Comparison of ENCODE assay signal across 24 cellular contexts in the genomic region with DNA sequence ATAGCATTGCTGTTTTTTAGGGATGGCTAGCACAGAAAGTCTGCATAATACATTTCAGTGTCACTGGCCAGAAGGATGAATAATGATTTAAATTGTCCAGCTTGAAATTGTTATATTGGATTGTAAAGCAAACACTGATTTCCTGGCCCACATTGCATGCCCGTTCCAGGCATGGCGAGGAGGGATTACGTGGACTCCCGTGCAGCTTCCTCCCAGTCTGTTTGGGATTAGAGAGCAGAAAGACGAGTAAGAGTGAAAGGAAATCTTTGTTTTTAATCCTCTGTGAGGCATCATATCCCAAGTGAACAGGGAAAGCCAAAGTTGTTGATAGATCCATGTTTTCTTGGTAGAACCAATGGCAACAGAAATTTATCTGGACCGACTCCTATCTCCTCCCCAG. TPM values are rescaled to one million over a fixed set of nuclear protein-coding genes. Genes with fewer than 3 reads are reported as not detected.
DNase-seq lines count a peak whose midpoint lies in the region; ATAC-seq, FAIRE-seq and TF ChIP-seq lines count a peak whose summit lies in the region.
"Had no signal": no experiment of that assay in that cellular context is flagged by ENCODE, and none has a peak within 500 bp of the region (broad histone marks: within the 10 kb centered on the region; RNA-seq: fewer than 3 reads in every experiment).

No MANE protein-coding gene starts in this region.

- TF ChIP-seq CTCF in D721Med (IDR thresholded peaks at IDR 0.05; ENCODE audit: insufficient read depth, missing control alignments) (no peak), fibroblast of the aortic adventitia (IDR thresholded peaks at IDR 0.05; ENCODE audit: insufficient read depth, low read length) (no peak), GM10248 (IDR thresholded peaks at IDR 0.05; ENCODE audit: control extremely low read depth, extremely low read depth, low read depth, missing control alignments) (no peak)

- no peak for ATAC-seq in SK-N-SH treated with all-trans-retinoic acid at 6 μM for 48 hours
- ATAC-seq: GM12878, K562 had no signal

- CTCF ChIA-PET in GM10248 (lab: Yijun Ruan, JAX) = interaction anchor here (1.5 kb wide), 1 partner anchor 18 kb away, joined by 4 read pairs; no protein-coding TSS in a partner anchor

- POLR2A ChIA-PET in GM10248 (lab: Yijun Ruan, JAX) = no interaction called here

- DNase-seq in D721Med (ENCODE audit: insufficient read length, low spot score) (peak; percentile 91), HCEC 1CT (peak; percentile 10), NCI-H226 (peak; percentile 34), fibroblast of the aortic adventitia (ENCODE audit: low read depth) (peak; percentile 1), NCI-H748 (lab: John Stamatoyannopoulos, UW; ENCODE audit: unreplicated experiment) (no peak), GM10248 (ENCODE audit: extremely low spot score) (no peak), NCI-H2081 treated with DMSO at 0.1 percent for 48 hours (lab: John Stamatoyannopoulos, UW) (no peak)
- DNase-seq: ACHN; BE2C; C1 segment of cervical spinal cord; CD4-positive, CD25-positive, alpha-beta regulatory T cell; CD8-positive, alpha-beta memory T cell; COR-L47; DMS153; DMS79; GF-D8; GOT3; H7; IMR-90 had no signal

- FAIRE-seq in D721Med (lab: Jason Lieb, UNC) = peak; percentile 98
- FAIRE-seq: A204.1, GM12878, HTR-8/SVneo, K562 had no signal

- no peak overlapping the region for H3K4me3 ChIP-seq in fibroblast of the aortic adventitia (ENCODE audit: low read depth, low read length)
- H3K4me3 ChIP-seq: GM12878, K562 had no signal

TF ChIP-seq in SK-N-SH treated with all-trans-retinoic acid at 6 μM for 48 hours, 23 proteins besides CTCF, POLR2A, EP300 and RAD21:
- TF ChIP-seq, protein P1, sequence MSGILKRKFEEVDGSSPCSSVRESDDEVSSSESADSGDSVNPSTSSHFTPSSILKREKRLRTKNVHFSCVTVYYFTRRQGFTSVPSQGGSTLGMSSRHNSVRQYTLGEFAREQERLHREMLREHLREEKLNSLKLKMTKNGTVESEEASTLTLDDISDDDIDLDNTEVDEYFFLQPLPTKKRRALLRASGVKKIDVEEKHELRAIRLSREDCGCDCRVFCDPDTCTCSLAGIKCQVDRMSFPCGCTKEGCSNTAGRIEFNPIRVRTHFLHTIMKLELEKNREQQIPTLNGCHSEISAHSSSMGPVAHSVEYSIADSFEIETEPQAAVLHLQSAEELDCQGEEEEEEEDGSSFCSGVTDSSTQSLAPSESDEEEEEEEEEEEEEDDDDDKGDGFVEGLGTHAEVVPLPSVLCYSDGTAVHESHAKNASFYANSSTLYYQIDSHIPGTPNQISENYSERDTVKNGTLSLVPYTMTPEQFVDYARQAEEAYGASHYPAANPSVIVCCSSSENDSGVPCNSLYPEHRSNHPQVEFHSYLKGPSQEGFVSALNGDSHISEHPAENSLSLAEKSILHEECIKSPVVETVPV (CRISPR knock-in tag; IDR thresholded peaks at IDR 0.05) = no peak
- TF ChIP-seq ZNF70 (CRISPR knock-in tag; IDR thresholded peaks at IDR 0.05) (no peak), BACH2 (CRISPR knock-in tag; IDR thresholded peaks at IDR 0.05; ENCODE audit: borderline replicate concordance) (no peak), RARB (CRISPR knock-in tag; IDR thresholded peaks at IDR 0.05) (no peak), ISL1 (CRISPR knock-in tag; IDR thresholded peaks at IDR 0.05) (no peak), PPARA (CRISPR knock-in tag; IDR thresholded peaks at IDR 0.05; ENCODE audit: borderline replicate concordance) (no peak), ZFP3 (CRISPR knock-in tag; IDR thresholded peaks at IDR 0.05) (no peak), TCF4 (CRISPR knock-in tag; IDR thresholded peaks at IDR 0.05; ENCODE audit: borderline replicate concordance) (no peak), CSDC2 (CRISPR knock-in tag; IDR thresholded peaks at IDR 0.05) (no peak), SNAI2 (CRISPR knock-in tag; IDR thresholded peaks at IDR 0.05) (no peak), ZC3H10 (CRISPR knock-in tag; IDR thresholded peaks at IDR 0.05) (no peak), ZFP30 (CRISPR knock-in tag; IDR thresholded peaks at IDR 0.05) (no peak), TOX (CRISPR knock-in tag; IDR thresholded peaks at IDR 0.05; ENCODE audit: borderline replicate concordance) (no peak), ARNTL (CRISPR knock-in tag; IDR thresholded peaks at IDR 0.05; ENCODE audit: borderline replicate concordance, low read depth) (no peak), ZNF8 (CRISPR knock-in tag; IDR thresholded peaks at IDR 0.05) (no peak), ESRRG (CRISPR knock-in tag; IDR thresholded peaks at IDR 0.05) (no peak), ZNF565 (CRISPR knock-in tag; conservative IDR thresholded peaks at IDR 0.05; ENCODE audit: low read depth) (no peak), GLIS3 (CRISPR knock-in tag; IDR thresholded peaks at IDR 0.05) (no peak)
- TF ChIP-seq, protein P2, sequence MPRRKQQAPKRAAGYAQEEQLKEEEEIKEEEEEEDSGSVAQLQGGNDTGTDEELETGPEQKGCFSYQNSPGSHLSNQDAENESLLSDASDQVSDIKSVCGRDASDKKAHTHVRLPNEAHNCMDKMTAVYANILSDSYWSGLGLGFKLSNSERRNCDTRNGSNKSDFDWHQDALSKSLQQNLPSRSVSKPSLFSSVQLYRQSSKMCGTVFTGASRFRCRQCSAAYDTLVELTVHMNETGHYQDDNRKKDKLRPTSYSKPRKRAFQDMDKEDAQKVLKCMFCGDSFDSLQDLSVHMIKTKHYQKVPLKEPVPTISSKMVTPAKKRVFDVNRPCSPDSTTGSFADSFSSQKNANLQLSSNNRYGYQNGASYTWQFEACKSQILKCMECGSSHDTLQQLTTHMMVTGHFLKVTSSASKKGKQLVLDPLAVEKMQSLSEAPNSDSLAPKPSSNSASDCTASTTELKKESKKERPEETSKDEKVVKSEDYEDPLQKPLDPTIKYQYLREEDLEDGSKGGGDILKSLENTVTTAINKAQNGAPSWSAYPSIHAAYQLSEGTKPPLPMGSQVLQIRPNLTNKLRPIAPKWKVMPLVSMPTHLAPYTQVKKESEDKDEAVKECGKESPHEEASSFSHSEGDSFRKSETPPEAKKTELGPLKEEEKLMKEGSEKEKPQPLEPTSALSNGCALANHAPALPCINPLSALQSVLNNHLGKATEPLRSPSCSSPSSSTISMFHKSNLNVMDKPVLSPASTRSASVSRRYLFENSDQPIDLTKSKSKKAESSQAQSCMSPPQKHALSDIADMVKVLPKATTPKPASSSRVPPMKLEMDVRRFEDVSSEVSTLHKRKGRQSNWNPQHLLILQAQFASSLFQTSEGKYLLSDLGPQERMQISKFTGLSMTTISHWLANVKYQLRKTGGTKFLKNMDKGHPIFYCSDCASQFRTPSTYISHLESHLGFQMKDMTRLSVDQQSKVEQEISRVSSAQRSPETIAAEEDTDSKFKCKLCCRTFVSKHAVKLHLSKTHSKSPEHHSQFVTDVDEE (CRISPR knock-in tag; IDR thresholded peaks at IDR 0.05) = no peak

RNA-seq across cellular contexts. Expression of a gene that starts 8.4 kb away (rescaled TPM):
- 0.09 and 3.0 TPM in 2 replicates for total RNA-seq in fibroblast of the aortic adventitia (ENCODE audit: low replicate concordance)
- total RNA-seq: GM12878 had no signal

RNA-seq across cellular contexts. Expression of a gene that starts 23.7 kb away (rescaled TPM):
- total RNA-seq in fibroblast of the aortic adventitia (ENCODE audit: low replicate concordance) = not detected in 2 replicates
- total RNA-seq: CD4-positive, CD25-positive, alpha-beta regulatory T cell; CD8-positive, alpha-beta memory T cell; GM12878; H7; IMR-90; K562 had no signal

RNA-seq across cellular contexts. Expression of a gene that starts 30.0 kb away (rescaled TPM):
- not detected in 2 replicates for total RNA-seq in fibroblast of the aortic adventitia (ENCODE audit: low replicate concordance)
- total RNA-seq: CD4-positive, CD25-positive, alpha-beta regulatory T cell; CD8-positive, alpha-beta memory T cell; GM12878; H7 had no signal

RNA-seq across cellular contexts. Expression of a gene that starts 41.5 kb away (rescaled TPM):
- not detected in 2 replicates for total RNA-seq in fibroblast of the aortic adventitia (ENCODE audit: low replicate concordance)
- total RNA-seq: CD4-positive, CD25-positive, alpha-beta regulatory T cell; CD8-positive, alpha-beta memory T cell; GM12878; H7; IMR-90; K562 had no signal

RNA-seq across cellular contexts. Expression of a gene that starts 54.6 kb away (rescaled TPM):
- not detected in 2 replicates for total RNA-seq in fibroblast of the aortic adventitia (ENCODE audit: low replicate concordance)
- total RNA-seq: CD4-positive, CD25-positive, alpha-beta regulatory T cell; CD8-positive, alpha-beta memory T cell; GM12878; H7; IMR-90 had no signal

Comparison
In these comparisons a context has a peak if more than half of its experiments do, and no peak if none do; other contexts are left out.
1. DNase-seq: peak in D721Med (single experiment), HCEC 1CT (single experiment), NCI-H226 (single experiment) and fibroblast of the aortic adventitia (single experiment); none in NCI-H748 (single experiment), GM10248 (single experiment) and NCI-H2081 treated with DMSO at 0.1 percent for 48 hours (single experiment).